In genomic region chr2:3522851-3523481, GRCh38 we compare ENCODE assay signal across 11 cellular contexts. TPM values are rescaled to one million over a fixed set of nuclear protein-coding genes. Genes with fewer than 3 reads are reported as not detected.
A peak's percentile ranks its signal among the peaks of the same experiment; 100 is the strongest.
DNase-seq lines count a peak whose midpoint lies in the region; ATAC-seq, FAIRE-seq and TF ChIP-seq lines count a peak whose summit lies in the region.
"Had no signal": no experiment of that assay in that cellular context is flagged by ENCODE, and none has a peak within 500 bp of the region (broad histone marks: within the 10 kb centered on the region; RNA-seq: fewer than 3 reads in every experiment).

No MANE protein-coding gene starts in this region.

- H3K18ac ChIP-seq in IMR-90 (ENCODE audit: low read depth, low read length), result no peak overlapping the region

- BruUV-seq in IMR-90 (replicated peaks; lab: Mats Ljungman, UMichigan) (no TSS peak), HepG2 (replicated peaks; lab: Mats Ljungman, UMichigan) (no TSS peak)

- no peak for FAIRE-seq in HepG2 (lab: Jason Lieb, UNC)
- FAIRE-seq: GM12878 had no signal

- no peak for TF ChIP-seq EP300 in HepG2 (IDR thresholded peaks at IDR 0.05; ENCODE audit: low read depth in 2 of 2, low read length in 2 of 2)
- TF ChIP-seq EP300 in HepG2 (CRISPR knock-in tag; IDR thresholded peaks at IDR 0.05; ENCODE audit: borderline replicate concordance), result no peak
- TF ChIP-seq EP300 in transverse colon (IDR thresholded peaks at IDR 0.05; ENCODE audit: low read depth), result no peak

- H4K20me1 ChIP-seq in IMR-90 (ENCODE audit: insufficient read depth, low read length), result no peaks in the 10 kb centered on the region
- H4K20me1 ChIP-seq in HepG2 (ENCODE audit: insufficient read depth, low read length), result no peaks in the 10 kb centered on the region

- H3K27ac ChIP-seq in IMR-90 (ENCODE audit: insufficient read depth, low read length) (peak overlapping the region; percentile 88), HepG2 (ENCODE audit: extremely low read length, insufficient read depth, low read length) (peak overlapping the region; percentile 30), transverse colon (peak overlapping the region; percentile 46 to 80 (median 64))

- H3K9ac ChIP-seq in IMR-90 (ENCODE audit: low read depth, low read length) (0 out of 2 replicates have a peak overlapping the region, but pooled peaks have one; percentile 35), HepG2 (ENCODE audit: insufficient read depth, low read depth, low read length) (peak overlapping the region; percentile 42)

- peak overlapping the region; percentile 35; the same call in 1 of the 2 replicates for H4K91ac ChIP-seq in IMR-90 (ENCODE audit: insufficient read depth, low read depth, low read length)

- H3K9me3 ChIP-seq in IMR-90 (ENCODE audit: control insufficient read depth, insufficient read depth, low read length), result no peaks in the 10 kb centered on the region
- no peaks in the 10 kb centered on the region for H3K9me3 ChIP-seq in HepG2 (ENCODE audit: low read length)
- H3K9me3 ChIP-seq in transverse colon, result no peaks in the 10 kb centered on the region

- H3K14ac ChIP-seq in IMR-90 (replicated peaks; ENCODE audit: low read depth, low read length), result peak overlapping the region; percentile 29; the same call in 1 of the 2 replicates

- peak overlapping the region; percentile 66 to 91; a peak in 3 of 4 replicates for H4K8ac ChIP-seq in IMR-90 (ENCODE audit: low read depth in 2 of 2, low read length in 2 of 2)

- H3K56ac ChIP-seq in IMR-90 (ENCODE audit: extremely low read depth, insufficient read depth, low read length), result peak overlapping the region; percentile 41; the same call in 1 of the 2 replicates

- H2AK9ac ChIP-seq in IMR-90 (replicated peaks; ENCODE audit: low read depth, low read length, poor library complexity), result no peak overlapping the region

- peak overlapping the region; percentile 63; the same call in 2 of the 3 replicates for H2BK15ac ChIP-seq in IMR-90 (ENCODE audit: low read depth, low read length)

- peak overlapping the region; percentile 37 for H2BK5ac ChIP-seq in IMR-90 (ENCODE audit: low read depth, low read length, poor library complexity, severe bottlenecking)

- H2AFZ ChIP-seq in IMR-90 (replicated peaks; ENCODE audit: low read length, poor library complexity) (peak overlapping the region; percentile 77), HepG2 (ENCODE audit: low read length) (peak overlapping the region; percentile 79)

- TF ChIP-seq CTCF in IMR-90 (conservative IDR thresholded peaks at IDR 0.05; ENCODE audit: low read depth, low read length), result no peak
- TF ChIP-seq CTCF in cardiac fibroblast (IDR thresholded peaks at IDR 0.05; ENCODE audit: low read depth, low read length), result no peak
- no peak for TF ChIP-seq CTCF in HepG2 (CRISPR knock-in tag; IDR thresholded peaks at IDR 0.05)
- TF ChIP-seq CTCF in transverse colon (IDR thresholded peaks at IDR 0.05), result no peak

- DNase-seq in IMR-90 (peak; percentile 61), cardiac fibroblast (ENCODE audit: low read depth in 2 of 2) (peak; percentile 51 to 70), HepG2 (ENCODE audit: low spot score) (peak; percentile 60), transverse colon (peak; percentile 27)
- DNase-seq: activated naive CD8-positive, alpha-beta T cell treated with anti-CD3 and anti-CD28 coated beads, Interleukin-2, amount 10 ng/mL, durations not matched to agents 7 days and 5 days; Karpas-422; NCI-H2029 treated with DMSO at 0.1 percent for 48 hours had no signal

- H3K23ac ChIP-seq in IMR-90 (ENCODE audit: low read depth, low read length), result peak overlapping the region; percentile 57; the same call in 1 of the 2 replicates

- in situ Hi-C loops in IMR-90 (cut with MboI; ENCODE audit: low sequenced_read_pairs) (no loop called here), HepG2 (cut with HindIII; ENCODE audit: extremely low pct_ligation_motif_present, low pct_unique_long_range_greater_than_20kb) (no loop called here), transverse colon (cut with MboI; ENCODE audit: low pct_ligation_motif_present in 1 of 4, low pct_unique_long_range_greater_than_20kb in 1 of 4, low sequenced_read_pairs in 3 of 4) (no loop called here)

- dilution Hi-C loops in IMR-90 (cut with HindIII; ENCODE audit: low sequenced_read_pairs, unreplicated experiment), result no loop called here

- H3K36me3 ChIP-seq in IMR-90 (ENCODE audit: control insufficient read depth, insufficient read depth, low read length) (no peaks in the 10 kb centered on the region), HepG2 (replicated peaks in 1 of 2; ENCODE audit: control insufficient read depth in 1 of 2, insufficient read depth in 2 of 2, low read length in 2 of 2) (peaks cover 0 to 2% of the 10 kb centered on the region in 2 experiments; a peak in 1 of 5 replicates), transverse colon (no peaks in the 10 kb centered on the region)

- H2BK20ac ChIP-seq in IMR-90 (ENCODE audit: low read depth, low read length), result peak overlapping the region; percentile 11

- no peak overlapping the region for H3K4me3 ChIP-seq in IMR-90 (ENCODE audit: insufficient read depth, low read depth, low read length)
- H3K4me3 ChIP-seq in cardiac fibroblast (replicated peaks in 1 of 2; ENCODE audit: low read depth in 2 of 2, low read length in 2 of 2), result no peak overlapping the region
- H3K4me3 ChIP-seq in HepG2 (replicated peaks in 1 of 3; ENCODE audit: insufficient read depth in 1 of 3, low read depth in 2 of 3, low read length in 3 of 3), result peak overlapping the region; percentile 26 to 53 (median 44)
- no peak overlapping the region for H3K4me3 ChIP-seq in transverse colon
- H3K4me3 ChIP-seq: GM12878 had no signal

- peaks cover 23% of the 10 kb centered on the region for H3K9me1 ChIP-seq in IMR-90 (ENCODE audit: insufficient read depth, low read length)

- H3K4me1 ChIP-seq in IMR-90 (ENCODE audit: control insufficient read depth, insufficient read depth, low read length) (peaks cover 15% of the 10 kb centered on the region), HepG2 (ENCODE audit: insufficient read depth, low read length) (peaks cover 61% of the 10 kb centered on the region), transverse colon (peaks cover 3 to 18% (median 10%) of the 10 kb centered on the region in 4 donors)

- peak overlapping the region; percentile 77 for H2BK120ac ChIP-seq in IMR-90 (ENCODE audit: low read depth, low read length)

- POLR2A ChIA-PET in IMR-90 (lab: Charles Lee; ENCODE audit: unreplicated experiment) (interaction anchor here (0.6 kb wide), 1 partner anchor 27 kb away, joined by 7 read pairs; no protein-coding TSS in a partner anchor), HepG2 (lab: Yijun Ruan, JAX) (interaction anchor here (0.7 to 3.3 kb wide), 4 partner anchors 13 to 53 kb away, joined by 3 to 50 read pairs (median 4); partner anchors contain the start of gene RNASEH1)

- no peak overlapping the region; the same call in 1 of the 2 replicates for H4K5ac ChIP-seq in IMR-90 (ENCODE audit: low read depth, low read length)

- H3K27me3 ChIP-seq in IMR-90 (ENCODE audit: control insufficient read depth, insufficient read depth, low read length) (no peaks in the 10 kb centered on the region), HepG2 (ENCODE audit: control insufficient read depth in 1 of 2, insufficient read depth in 2 of 2, low read length in 2 of 2) (no peaks in the 10 kb centered on the region), transverse colon (no peaks in the 10 kb centered on the region)

- H2AK5ac ChIP-seq in IMR-90 (ENCODE audit: low read depth, low read length), result peak overlapping the region; percentile 20; the same call in 1 of the 2 replicates

- H3K79me2 ChIP-seq in HepG2 (ENCODE audit: insufficient read depth, low read length), result peaks cover 13% of the 10 kb centered on the region

- TF ChIP-seq POLR2A in IMR-90 (IDR thresholded peaks at IDR 0.05; ENCODE audit: low read depth, low read length) (no peak), HepG2 (IDR thresholded peaks at IDR 0.05; ENCODE audit: insufficient read depth in 1 of 2, low read depth in 2 of 2, low read length in 2 of 2) (no peak), transverse colon (IDR thresholded peaks at IDR 0.05) (no peak)

- peaks cover 16 to 23% of the 10 kb centered on the region in 2 experiments for H3K79me1 ChIP-seq in IMR-90 (ENCODE audit: low read depth in 1 of 2, low read length in 2 of 2)

- 0 out of 2 replicates have a peak, but pooled peaks have one; percentile 2 for ATAC-seq in IMR-90 (ENCODE audit: low read depth)
- ATAC-seq in HepG2, result peak; percentile 14
- ATAC-seq in HG02588 (IDR thresholded peaks at IDR 0.05; ENCODE audit: unreplicated experiment), result no peak
- ATAC-seq in GM21447 (IDR thresholded peaks at IDR 0.05; ENCODE audit: unreplicated experiment), result no peak
- ATAC-seq in GM19395 (IDR thresholded peaks at IDR 0.05; ENCODE audit: unreplicated experiment), result no peak
- ATAC-seq: GM12878 had no signal

- peak overlapping the region; percentile 29 for H3K4ac ChIP-seq in IMR-90 (ENCODE audit: low read depth, low read length)

- CTCF ChIA-PET in IMR-90 (lab: Yijun Ruan, JAX) (no interaction called here), HepG2 (lab: Yijun Ruan, JAX; ENCODE audit: low intra/inter-chr PET ratio, low total read pairs) (no interaction called here)

- WGBS in IMR-90 (ENCODE audit: extremely low coverage in 2 of 2, insufficient read length in 1 of 2), 2 experiments, result no CpG with 5 or more reads among the region's 15 CpGs
- 5% methylated on average over 15 of the region's 15 CpGs for WGBS in HepG2 (ENCODE audit: low lambda C conversion rate)
- WGBS in transverse colon (ENCODE audit: low coverage in 1 of 2), 2 donors, result 77 to 79% methylated on average over 13 to 15 of the region's 15 CpGs

- TF ChIP-seq RAD21 in IMR-90 (IDR thresholded peaks at IDR 0.05; ENCODE audit: low read length), result no peak
- no peak for TF ChIP-seq RAD21 in HepG2 (CRISPR knock-in tag; IDR thresholded peaks at IDR 0.05)

- H3K4me2 ChIP-seq in IMR-90 (ENCODE audit: low read depth, low read length) (peak overlapping the region; percentile 85), HepG2 (ENCODE audit: low read depth, low read length) (peak overlapping the region; percentile 80)

- intact Hi-C loops in IMR-90 (cut with micrococcal nuclease), result loop anchor here (1.0 to 2.0 kb wide), 2 partner anchors 24 to 128 kb away; no protein-coding TSS in a partner anchor
- intact Hi-C loops in HepG2 (cut with micrococcal nuclease; ENCODE audit: unreplicated experiment), result loop anchor here (1.0 to 5.0 kb wide), 2 partner anchors 13 to 146 kb away; partner anchors contain the start of genes EIPR1 and TRAPPC12
- intact Hi-C loops in transverse colon (cut with DNase I; ENCODE audit: low total_unique reads), result no loop called here

RNA-seq across cellular contexts. Expression of gene ADI1, which starts 3.6 kb away (rescaled TPM):
- total RNA-seq in IMR-90 (2012; rRNA removed), result 43.2 and 49.7 TPM in 2 replicates
- 40.7 and 46.0 TPM in 2 replicates for polyA plus RNA-seq in IMR-90 (2012; rRNA removed)
- 29.8 and 43.8 TPM in 2 replicates for polyA plus RNA-seq in IMR-90 (2012; cell fraction: cytosol; rRNA removed)
- 17.0 and 52.0 TPM in 2 replicates for polyA plus RNA-seq in IMR-90 (2012; cell fraction: nucleus; rRNA removed; ENCODE audit: low replicate concordance)
- total RNA-seq in HepG2 (2016; rRNA removed; fragmentation: Illumina TruSeq; extraction: Trizol), result 123 and 135 TPM in 2 replicates
- total RNA-seq in HepG2 (2016; cell fraction: cytosol; rRNA removed; fragmentation: Illumina TruSeq; extraction: Trizol; ENCODE audit: low read depth), result 16.6 and 17.0 TPM in 2 replicates
- 124 and 138 TPM in 2 replicates for total RNA-seq in HepG2 (2016; cell fraction: insoluble cytoplasmic fraction; rRNA removed; fragmentation: Illumina TruSeq; extraction: Trizol)
- 45.5 and 47.8 TPM in 2 replicates for total RNA-seq in HepG2 (2016; cell fraction: membrane; rRNA removed; fragmentation: Illumina TruSeq; extraction: Trizol)
- 54.5 and 64.3 TPM in 2 replicates for total RNA-seq in HepG2 (2016; cell fraction: nucleus; rRNA removed; fragmentation: Illumina TruSeq; extraction: Trizol)
- polyA plus RNA-seq in HepG2 (2011; rRNA removed), result 21.3 and 28.7 TPM in 2 replicates
- 22.7 and 24.5 TPM in 2 replicates for polyA plus RNA-seq in HepG2 (2011; cell fraction: cytosol; rRNA removed)
- 16.1 and 17.6 TPM in 2 replicates for polyA plus RNA-seq in HepG2 (2011; cell fraction: nucleus; rRNA removed)
- 22.9 and 33.0 TPM in 2 replicates for polyA plus RNA-seq in HepG2 (2012)
- polyA plus RNA-seq in HepG2 (2016; cell fraction: cytosol; fragmentation: Illumina TruSeq; extraction: Trizol; ENCODE audit: low read depth), result 20.5 and 20.6 TPM in 2 replicates
- polyA plus RNA-seq in HepG2 (2016; cell fraction: insoluble cytoplasmic fraction; fragmentation: Illumina TruSeq; extraction: Trizol; ENCODE audit: low read depth), result 160 TPM in 2 replicates
- polyA plus RNA-seq in HepG2 (2016; cell fraction: membrane; fragmentation: Illumina TruSeq; extraction: Trizol; ENCODE audit: low read depth), result 42.7 and 43.1 TPM in 2 replicates
- polyA plus RNA-seq in HepG2 (2016; cell fraction: nucleus; fragmentation: Illumina TruSeq; extraction: Trizol; ENCODE audit: insufficient read depth, low read depth), result 92.2 and 100 TPM in 2 replicates
- 15.1 and 19.1 TPM in 2 replicates for polyA minus RNA-seq in HepG2 (2011; rRNA and poly(A)+ RNA removed; ENCODE audit: low replicate concordance)
- polyA minus RNA-seq in HepG2 (2011; cell fraction: cytosol; rRNA and poly(A)+ RNA removed), result 13.2 and 18.8 TPM in 2 replicates
- 19.3 and 23.8 TPM in 2 replicates for polyA minus RNA-seq in HepG2 (2011; cell fraction: nucleus; rRNA and poly(A)+ RNA removed)
- 100 to 1,000 TPM in 1 of 4 donors, 10 to 100 TPM in 3; 44.1 to 110 (median 78.1) TPM for total RNA-seq in transverse colon

RNA-seq across cellular contexts. Expression of gene RNASEH1, which starts 35.2 kb away (rescaled TPM):
- total RNA-seq in IMR-90 (2012; rRNA removed) (23.7 and 38.3 TPM in 2 replicates), HepG2 (2016; rRNA removed; fragmentation: Illumina TruSeq; extraction: Trizol) (57.2 and 57.4 TPM in 2 replicates), transverse colon (10 to 100 TPM in 2 of 4 donors, 1 to 10 TPM in 2; 7.4 to 12.4 (median 11.0) TPM)
- polyA plus RNA-seq in IMR-90 (2012; rRNA removed) (21.7 and 23.5 TPM in 2 replicates), HepG2 (2011; rRNA removed) (12.7 and 14.5 TPM in 2 replicates)
- 11.6 and 14.9 TPM in 2 replicates for polyA plus RNA-seq in IMR-90 (2012; cell fraction: cytosol; rRNA removed)
- polyA plus RNA-seq in IMR-90 (2012; cell fraction: nucleus; rRNA removed; ENCODE audit: low replicate concordance), result 6.1 and 14.1 TPM in 2 replicates
- total RNA-seq in HepG2 (2016; cell fraction: cytosol; rRNA removed; fragmentation: Illumina TruSeq; extraction: Trizol; ENCODE audit: low read depth), result 73.8 and 75.1 TPM in 2 replicates
- 56.9 and 57.3 TPM in 2 replicates for total RNA-seq in HepG2 (2016; cell fraction: insoluble cytoplasmic fraction; rRNA removed; fragmentation: Illumina TruSeq; extraction: Trizol)
- 90.4 and 92.3 TPM in 2 replicates for total RNA-seq in HepG2 (2016; cell fraction: membrane; rRNA removed; fragmentation: Illumina TruSeq; extraction: Trizol)
- 37.2 and 39.3 TPM in 2 replicates for total RNA-seq in HepG2 (2016; cell fraction: nucleus; rRNA removed; fragmentation: Illumina TruSeq; extraction: Trizol)
- polyA plus RNA-seq in HepG2 (2011; cell fraction: cytosol; rRNA removed), result 12.8 and 14.0 TPM in 2 replicates
- 10.4 and 11.6 TPM in 2 replicates for polyA plus RNA-seq in HepG2 (2011; cell fraction: nucleus; rRNA removed)
- 21.0 and 21.2 TPM in 2 replicates for polyA plus RNA-seq in HepG2 (2012)
- 75.3 and 82.0 TPM in 2 replicates for polyA plus RNA-seq in HepG2 (2016; cell fraction: cytosol; fragmentation: Illumina TruSeq; extraction: Trizol; ENCODE audit: low read depth)
- 46.3 and 47.8 TPM in 2 replicates for polyA plus RNA-seq in HepG2 (2016; cell fraction: insoluble cytoplasmic fraction; fragmentation: Illumina TruSeq; extraction: Trizol; ENCODE audit: low read depth)
- 68.9 and 69.5 TPM in 2 replicates for polyA plus RNA-seq in HepG2 (2016; cell fraction: membrane; fragmentation: Illumina TruSeq; extraction: Trizol; ENCODE audit: low read depth)
- polyA plus RNA-seq in HepG2 (2016; cell fraction: nucleus; fragmentation: Illumina TruSeq; extraction: Trizol; ENCODE audit: insufficient read depth, low read depth), result 43.7 and 45.2 TPM in 2 replicates
- polyA minus RNA-seq in HepG2 (2011; rRNA and poly(A)+ RNA removed; ENCODE audit: low replicate concordance), result 10.4 and 15.6 TPM in 2 replicates
- 11.1 and 12.0 TPM in 2 replicates for polyA minus RNA-seq in HepG2 (2011; cell fraction: cytosol; rRNA and poly(A)+ RNA removed)
- 17.3 and 19.1 TPM in 2 replicates for polyA minus RNA-seq in HepG2 (2011; cell fraction: nucleus; rRNA and poly(A)+ RNA removed)

RNA-seq across cellular contexts. Expression of gene RPS7, which starts 52.1 kb away (rescaled TPM):
- 3,111 and 3,387 TPM in 2 replicates for total RNA-seq in IMR-90 (2012; rRNA removed)
- polyA plus RNA-seq in IMR-90 (2012; rRNA removed), result 1,199 and 1,260 TPM in 2 replicates
- polyA plus RNA-seq in IMR-90 (2012; cell fraction: cytosol; rRNA removed), result 1,489 and 3,890 TPM in 2 replicates
- polyA plus RNA-seq in IMR-90 (2012; cell fraction: nucleus; rRNA removed; ENCODE audit: low replicate concordance), result 261 and 727 TPM in 2 replicates
- 3,686 and 4,415 TPM in 2 replicates for total RNA-seq in HepG2 (2016; rRNA removed; fragmentation: Illumina TruSeq; extraction: Trizol)
- 5,456 and 6,100 TPM in 2 replicates for total RNA-seq in HepG2 (2016; cell fraction: cytosol; rRNA removed; fragmentation: Illumina TruSeq; extraction: Trizol; ENCODE audit: low read depth)
- 3,753 and 4,559 TPM in 2 replicates for total RNA-seq in HepG2 (2016; cell fraction: insoluble cytoplasmic fraction; rRNA removed; fragmentation: Illumina TruSeq; extraction: Trizol)
- total RNA-seq in HepG2 (2016; cell fraction: membrane; rRNA removed; fragmentation: Illumina TruSeq; extraction: Trizol), result 7,013 and 7,026 TPM in 2 replicates
- 1,357 and 1,550 TPM in 2 replicates for total RNA-seq in HepG2 (2016; cell fraction: nucleus; rRNA removed; fragmentation: Illumina TruSeq; extraction: Trizol)
- 3,283 and 4,040 TPM in 2 replicates for polyA plus RNA-seq in HepG2 (2011; rRNA removed)
- polyA plus RNA-seq in HepG2 (2011; cell fraction: cytosol; rRNA removed), result 3,092 and 3,668 TPM in 2 replicates
- 687 and 772 TPM in 2 replicates for polyA plus RNA-seq in HepG2 (2011; cell fraction: nucleus; rRNA removed)
- 3,723 and 4,459 TPM in 2 replicates for polyA plus RNA-seq in HepG2 (2012)
- polyA plus RNA-seq in HepG2 (2016; cell fraction: cytosol; fragmentation: Illumina TruSeq; extraction: Trizol; ENCODE audit: low read depth), result 5,030 and 5,352 TPM in 2 replicates
- 4,110 and 4,812 TPM in 2 replicates for polyA plus RNA-seq in HepG2 (2016; cell fraction: insoluble cytoplasmic fraction; fragmentation: Illumina TruSeq; extraction: Trizol; ENCODE audit: low read depth)
- 6,339 and 6,476 TPM in 2 replicates for polyA plus RNA-seq in HepG2 (2016; cell fraction: membrane; fragmentation: Illumina TruSeq; extraction: Trizol; ENCODE audit: low read depth)
- 2,377 and 2,486 TPM in 2 replicates for polyA plus RNA-seq in HepG2 (2016; cell fraction: nucleus; fragmentation: Illumina TruSeq; extraction: Trizol; ENCODE audit: insufficient read depth, low read depth)
- polyA minus RNA-seq in HepG2 (2011; rRNA and poly(A)+ RNA removed; ENCODE audit: low replicate concordance), result 217 and 248 TPM in 2 replicates
- polyA minus RNA-seq in HepG2 (2011; cell fraction: cytosol; rRNA and poly(A)+ RNA removed), result 598 and 688 TPM in 2 replicates
- polyA minus RNA-seq in HepG2 (2011; cell fraction: nucleus; rRNA and poly(A)+ RNA removed), result 243 and 285 TPM in 2 replicates
- 1,000 to 10,000 TPM; 1,279 to 3,433 (median 2,045) TPM for total RNA-seq in transverse colon

Comparison
In these comparisons a context has a peak if more than half of its experiments do, and no peak if none do; other contexts are left out.
1. ATAC-seq: peak in IMR-90 (single experiment) and HepG2 (single experiment); none in HG02588 (single experiment), GM21447 (single experiment) and GM19395 (single experiment).
2. H3K27ac ChIP-seq: peak in every context shown above with its lines; median percentile 88 in IMR-90; 64 in transverse colon; 30 in HepG2.
3. H3K4me3 ChIP-seq: peak in HepG2 (3 of 3); none in IMR-90 (single experiment), cardiac fibroblast (0 of 2) and transverse colon (0 of 4).
4. Peak in every context shown above with its lines, with median percentiles within 50 percentile points of each other: DNase-seq.